ENCODE assay signal across 9 cellular contexts in genomic region chr19:35724132-35724531, GRCh38. TPM values are rescaled to one million over a fixed set of nuclear protein-coding genes. Genes with fewer than 3 reads are reported as not detected.
"Had no signal": no experiment of that assay in that cellular context is flagged by ENCODE, and none has a peak within 500 bp of the region (broad histone marks: within the 10 kb centered on the region; RNA-seq: fewer than 3 reads in every experiment).

No MANE protein-coding gene starts in this region.

RNA-seq across cellular contexts. Expression of gene ZBTB32, which starts 19.8 kb away (rescaled TPM):
- total RNA-seq: osteocyte, posterior vena cava, pulmonary artery endothelial cell, right atrium auricular region, smooth muscle cell, suprapubic skin, transverse colon, urinary bladder, uterus had no signal
